19 cellular contexts compared by ENCODE assay signal in genomic region chr6:47651505-47651944, GRCh38. TPM values are rescaled to one million over a fixed set of nuclear protein-coding genes. Genes with fewer than 3 reads are reported as not detected.
DNase-seq lines count a peak whose midpoint lies in the region; ATAC-seq and TF ChIP-seq lines count a peak whose summit lies in the region.
"Had no signal": no experiment of that assay in that cellular context is flagged by ENCODE, and none has a peak within 500 bp of the region (broad histone marks: within the 10 kb centered on the region; RNA-seq: fewer than 3 reads in every experiment).

No MANE protein-coding gene starts in this region.

- H3K79me2 ChIP-seq in GM23338 (replicated peaks; ENCODE audit: insufficient read depth) = no peaks in the 10 kb centered on the region
- H3K79me2 ChIP-seq in fibroblast of lung (ENCODE audit: control insufficient read depth, insufficient read depth, low read length) = no peaks in the 10 kb centered on the region

- no peak for TF ChIP-seq EP300 in sigmoid colon (IDR thresholded peaks at IDR 0.05)

- peak overlapping the region; percentile 57 for H2AFZ ChIP-seq in GM23338
- H2AFZ ChIP-seq in fibroblast of lung (ENCODE audit: low read length) = peak overlapping the region; percentile 48

- ATAC-seq in GM23338 (no peak), RWPE2 (ENCODE audit: low read depth) (peak; percentile 76)
- ATAC-seq: left lung, Panc1 had no signal

- H3K27me3 ChIP-seq in GM23338 (ENCODE audit: insufficient read depth) = no peaks in the 10 kb centered on the region
- no peaks in the 10 kb centered on the region for H3K27me3 ChIP-seq in RWPE2 (ENCODE audit: insufficient read depth, poor library complexity, severe bottlenecking)
- no peaks in the 10 kb centered on the region for H3K27me3 ChIP-seq in fibroblast of lung (ENCODE audit: control insufficient read depth, insufficient read depth, low read length)
- no peaks in the 10 kb centered on the region for H3K27me3 ChIP-seq in effector memory CD4-positive, alpha-beta T cell (replicated peaks; ENCODE audit: control insufficient read depth, insufficient read depth, low read length, poor library complexity, severe bottlenecking)
- H3K27me3 ChIP-seq in sigmoid colon = no peaks in the 10 kb centered on the region
- H3K27me3 ChIP-seq: left lung, ovary had no signal

- H3K4me2 ChIP-seq in GM23338 = no peak overlapping the region
- peak overlapping the region; percentile 72 for H3K4me2 ChIP-seq in fibroblast of lung (ENCODE audit: extremely low read depth, insufficient read depth, low read length)

- H3K9me2 ChIP-seq in GM23338 (ENCODE audit: insufficient read depth) = peaks cover 16% of the 10 kb centered on the region; the same call in 1 of the 2 replicates

- no peak overlapping the region for H3K27ac Mint-ChIP-seq in GM23338
- H3K27ac Mint-ChIP-seq in activated CD4-positive, alpha-beta memory T cell treated with anti-CD3 and anti-CD28 coated beads, Interleukin-2, amount 10 ng/mL, durations not matched to agents 7 days and 5 days = no peak overlapping the region
- H3K27ac Mint-ChIP-seq: activated T-cell treated with anti-CD3 and anti-CD28 coated beads, Interleukin-2, amount 50 U/mL, for 24 hours; brain; stimulated activated naive CD8-positive, alpha-beta T cell treated with anti-CD3 and anti-CD28 coated beads, Interleukin-15, Interleukin-2, amounts not matched to agents 100 ng/mL and 50 ng/mL, for 24 hours had no signal

- H3K9me3 Mint-ChIP-seq in GM23338 = no peaks in the 10 kb centered on the region; the same call in 2 of the 3 replicates
- no peaks in the 10 kb centered on the region for H3K9me3 Mint-ChIP-seq in activated CD4-positive, alpha-beta memory T cell treated with anti-CD3 and anti-CD28 coated beads, Interleukin-2, amount 10 ng/mL, durations not matched to agents 7 days and 5 days
- H3K9me3 Mint-ChIP-seq: activated T-cell treated with anti-CD3 and anti-CD28 coated beads, Interleukin-2, amount 50 U/mL, for 24 hours; brain; stimulated activated naive CD8-positive, alpha-beta T cell treated with anti-CD3 and anti-CD28 coated beads, Interleukin-15, Interleukin-2, amounts not matched to agents 100 ng/mL and 50 ng/mL, for 24 hours had no signal

- no peak for DNase-seq in GM23338 (ENCODE audit: low spot score)
- no peak for DNase-seq in RWPE2 (ENCODE audit: low spot score)
- peak; percentile 61 to 83 for DNase-seq in fibroblast of lung (ENCODE audit: low read depth in 2 of 2)
- peak; percentile 84 for DNase-seq in renal cortical epithelial cell (ENCODE audit: low read depth)
- DNase-seq in effector memory CD4-positive, alpha-beta T cell = no peak
- no peak for DNase-seq in cerebellar cortex (ENCODE audit: low spot score)
- DNase-seq in activated CD4-positive, alpha-beta memory T cell treated with anti-CD3 and anti-CD28 coated beads, Interleukin-2, amount 10 ng/mL, durations not matched to agents 7 days and 5 days = no peak
- no peak for DNase-seq in sigmoid colon
- DNase-seq: activated T-cell treated with anti-CD3 and anti-CD28 coated beads, Interleukin-2, amount 50 U/mL, for 24 hours; Caco-2; left lung; NCI-H2171 treated with DMSO at 0.1 percent for 48 hours; ovary; stimulated activated CD4-positive, alpha-beta T cell treated with anti-CD3 and anti-CD28 coated beads, Interleukin-2, amount 100 ng/mL, for 48 hours had no signal

- H3K27ac ChIP-seq in GM23338 (ENCODE audit: low read depth) (no peak overlapping the region), RWPE2 (ENCODE audit: poor library complexity, severe bottlenecking) (peak overlapping the region; percentile 28), fibroblast of lung (ENCODE audit: insufficient read depth, low read length) (no peak overlapping the region), sigmoid colon (no peak overlapping the region)
- no peak overlapping the region for H3K27ac ChIP-seq in effector memory CD4-positive, alpha-beta T cell (ENCODE audit: insufficient read depth, low read length, poor library complexity, severe bottlenecking)
- H3K27ac ChIP-seq: left lung, ovary, VCaP had no signal

- H3F3A ChIP-seq in GM23338 (replicated peaks; ENCODE audit: low read depth) = no peaks in the 10 kb centered on the region

- no peak overlapping the region for H3K4me3 ChIP-seq in GM23338
- H3K4me3 ChIP-seq in RWPE2 (ENCODE audit: severe bottlenecking) = no peak overlapping the region
- H3K4me3 ChIP-seq in fibroblast of lung (replicated peaks in 1 of 4; ENCODE audit: control extremely low read depth in 1 of 4, insufficient read depth in 1 of 4, low read depth in 3 of 4, low read length in 4 of 4) = peak overlapping the region in 1 of 4 experiments; percentile 4
- no peak overlapping the region for H3K4me3 ChIP-seq in effector memory CD4-positive, alpha-beta T cell (ENCODE audit: insufficient read depth, low read depth, low read length, poor library complexity, severe bottlenecking)
- no peak overlapping the region for H3K4me3 ChIP-seq in sigmoid colon
- H3K4me3 ChIP-seq: HAP-1, left lung, ovary had no signal

- H3K9me3 ChIP-seq in RWPE2 (ENCODE audit: severe bottlenecking) (no peaks in the 10 kb centered on the region), fibroblast of lung (ENCODE audit: control insufficient read depth, insufficient read depth, low read depth, low read length) (no peaks in the 10 kb centered on the region), sigmoid colon (no peaks in the 10 kb centered on the region)
- H3K9me3 ChIP-seq in effector memory CD4-positive, alpha-beta T cell (ENCODE audit: control insufficient read depth, low read length) = no peaks in the 10 kb centered on the region
- H3K9me3 ChIP-seq: Caco-2, HAP-1, left lung, ovary had no signal

- H4K20me1 ChIP-seq in GM23338 (replicated peaks; ENCODE audit: insufficient read depth) = no peaks in the 10 kb centered on the region
- no peaks in the 10 kb centered on the region for H4K20me1 ChIP-seq in fibroblast of lung (ENCODE audit: control insufficient read depth, extremely low read depth, insufficient read depth, low read length)

- POLR2A ChIA-PET in activated CD4-positive, alpha-beta memory T cell treated with anti-CD3 and anti-CD28 coated beads, Interleukin-2, amount 10 ng/mL, durations not matched to agents 7 days and 5 days (lab: Charles Lee) = no interaction called here

- no peaks in the 10 kb centered on the region for H3K36me3 ChIP-seq in GM23338 (ENCODE audit: insufficient read depth)
- H3K36me3 ChIP-seq in RWPE2 (ENCODE audit: low read depth) = no peaks in the 10 kb centered on the region
- no peaks in the 10 kb centered on the region for H3K36me3 ChIP-seq in fibroblast of lung (ENCODE audit: control insufficient read depth, insufficient read depth, low read length)
- H3K36me3 ChIP-seq in effector memory CD4-positive, alpha-beta T cell (ENCODE audit: control insufficient read depth, insufficient read depth, low read length) = no peaks in the 10 kb centered on the region
- H3K36me3 ChIP-seq in sigmoid colon = no peaks in the 10 kb centered on the region
- H3K36me3 ChIP-seq: HAP-1, left lung, ovary had no signal

- TF ChIP-seq CTCF in GM23338 (conservative IDR thresholded peaks at IDR 0.05; ENCODE audit: low read depth in 2 of 2) (no peak), RWPE2 (IDR thresholded peaks at IDR 0.05; ENCODE audit: poor library complexity, severe bottlenecking) (no peak), fibroblast of lung (conservative IDR thresholded peaks at IDR 0.05 in 1 of 2, IDR thresholded peaks at IDR 0.05 in 1 of 2; ENCODE audit: low read depth in 1 of 2, low read length in 2 of 2) (no peak), sigmoid colon (IDR thresholded peaks at IDR 0.05) (no peak)

- peaks cover 4% of the 10 kb centered on the region; the same call in 1 of the 3 replicates for H3K4me1 Mint-ChIP-seq in GM23338
- peaks cover 8% of the 10 kb centered on the region for H3K4me1 Mint-ChIP-seq in activated CD4-positive, alpha-beta memory T cell treated with anti-CD3 and anti-CD28 coated beads, Interleukin-2, amount 10 ng/mL, durations not matched to agents 7 days and 5 days
- H3K4me1 Mint-ChIP-seq: brain had no signal

- 65 to 70% methylated on average over 6 of the region's 6 CpGs for WGBS in sigmoid colon, 2 donors

- TF ChIP-seq POLR2A in sigmoid colon (IDR thresholded peaks at IDR 0.05) = no peak

- CTCF ChIA-PET in activated CD4-positive, alpha-beta memory T cell treated with anti-CD3 and anti-CD28 coated beads, Interleukin-2, amount 10 ng/mL, durations not matched to agents 7 days and 5 days (lab: Charles Lee) = no interaction called here

- H3K9ac ChIP-seq in fibroblast of lung (ENCODE audit: insufficient read depth, low read length) = no peak overlapping the region

- no peak overlapping the region for H3K4me3 Mint-ChIP-seq in GM23338
- no peak overlapping the region for H3K4me3 Mint-ChIP-seq in activated CD4-positive, alpha-beta memory T cell treated with anti-CD3 and anti-CD28 coated beads, Interleukin-2, amount 10 ng/mL, durations not matched to agents 7 days and 5 days
- H3K4me3 Mint-ChIP-seq: activated T-cell treated with anti-CD3 and anti-CD28 coated beads, Interleukin-2, amount 50 U/mL, for 24 hours; brain; stimulated activated naive CD8-positive, alpha-beta T cell treated with anti-CD3 and anti-CD28 coated beads, Interleukin-15, Interleukin-2, amounts not matched to agents 100 ng/mL and 50 ng/mL, for 24 hours had no signal

- H3K27me3 Mint-ChIP-seq in GM23338 (ENCODE audit: insufficient read depth, low read depth, poor library complexity) = no peaks in the 10 kb centered on the region
- peaks cover 3% of the 10 kb centered on the region for H3K27me3 Mint-ChIP-seq in activated CD4-positive, alpha-beta memory T cell treated with anti-CD3 and anti-CD28 coated beads, Interleukin-2, amount 10 ng/mL, durations not matched to agents 7 days and 5 days
- H3K27me3 Mint-ChIP-seq: brain; stimulated activated naive CD8-positive, alpha-beta T cell treated with anti-CD3 and anti-CD28 coated beads, Interleukin-15, Interleukin-2, amounts not matched to agents 100 ng/mL and 50 ng/mL, for 24 hours had no signal

- H3K36me3 Mint-ChIP-seq in GM23338 (ENCODE audit: low read depth) = no peaks in the 10 kb centered on the region
- H3K36me3 Mint-ChIP-seq in activated CD4-positive, alpha-beta memory T cell treated with anti-CD3 and anti-CD28 coated beads, Interleukin-2, amount 10 ng/mL, durations not matched to agents 7 days and 5 days (ENCODE audit: low read depth) = no peaks in the 10 kb centered on the region
- H3K36me3 Mint-ChIP-seq: brain had no signal

- H3K4me1 ChIP-seq in GM23338 (ENCODE audit: insufficient read depth) (peaks cover 13% of the 10 kb centered on the region), RWPE2 (ENCODE audit: insufficient read depth, poor library complexity, severe bottlenecking) (peaks cover 15% of the 10 kb centered on the region), fibroblast of lung (ENCODE audit: control insufficient read depth, extremely low read depth, insufficient read depth, low read length) (peaks cover 4% of the 10 kb centered on the region), sigmoid colon (no peaks in the 10 kb centered on the region)
- H3K4me1 ChIP-seq in effector memory CD4-positive, alpha-beta T cell (ENCODE audit: control insufficient read depth, insufficient read depth, low read length, poor library complexity, severe bottlenecking) = no peaks in the 10 kb centered on the region
- H3K4me1 ChIP-seq: HAP-1, left lung had no signal

- intact Hi-C loops in sigmoid colon (cut with DNase I) = no loop called here

RNA-seq across cellular contexts. Expression of gene ADGRF4, which starts 46.9 kb away (rescaled TPM):
- not detected in 2 replicates for total RNA-seq in GM23338 (2014; rRNA removed; shearing (Covaris generic))
- polyA plus RNA-seq in GM23338 (2016; fragmentation: Nextera tagmentation; extraction: Ambion mirVana) (not detected in 2 replicates), fibroblast of lung (0.08 TPM in 1 of 2 replicates, not detected in the other), sigmoid colon (1 to 10 TPM in 2 of 3 donors, under 1 TPM in 1; 0.46 to 1.5 (median 1.2) TPM)
- total RNA-seq in fibroblast of lung (under 0.01 TPM in 1 of 2 replicates, not detected in the other), renal cortical epithelial cell (0.10 and 5.2 TPM in 2 replicates), sigmoid colon (under 1 TPM in 1 of 4 donors, not detected in 3; 0.28 TPM)
- 0.05 TPM in 1 of 2 replicates, not detected in the other for polyA plus RNA-seq in fibroblast of lung (2012)
- not detected in 2 replicates for polyA minus RNA-seq in fibroblast of lung (ENCODE audit: low replicate concordance)
- not detected for total RNA-seq in activated CD4-positive, alpha-beta memory T cell treated with anti-CD3 and anti-CD28 coated beads, Interleukin-2, amount 10 ng/mL, durations not matched to agents 7 days and 5 days

Comparison
In these comparisons a context has a peak if more than half of its experiments do, and no peak if none do; other contexts are left out.
1. DNase-seq: peak in fibroblast of lung (2 of 2) and renal cortical epithelial cell (single experiment); none in GM23338 (single experiment), RWPE2 (single experiment), effector memory CD4-positive, alpha-beta T cell (0 of 3), cerebellar cortex (single experiment), activated CD4-positive, alpha-beta memory T cell treated with anti-CD3 and anti-CD28 coated beads, Interleukin-2, amount 10 ng/mL, durations not matched to agents 7 days and 5 days (single experiment) and sigmoid colon (single experiment).